Comparison of ENCODE assay signal across 8 cellular contexts in the genomic region with DNA sequence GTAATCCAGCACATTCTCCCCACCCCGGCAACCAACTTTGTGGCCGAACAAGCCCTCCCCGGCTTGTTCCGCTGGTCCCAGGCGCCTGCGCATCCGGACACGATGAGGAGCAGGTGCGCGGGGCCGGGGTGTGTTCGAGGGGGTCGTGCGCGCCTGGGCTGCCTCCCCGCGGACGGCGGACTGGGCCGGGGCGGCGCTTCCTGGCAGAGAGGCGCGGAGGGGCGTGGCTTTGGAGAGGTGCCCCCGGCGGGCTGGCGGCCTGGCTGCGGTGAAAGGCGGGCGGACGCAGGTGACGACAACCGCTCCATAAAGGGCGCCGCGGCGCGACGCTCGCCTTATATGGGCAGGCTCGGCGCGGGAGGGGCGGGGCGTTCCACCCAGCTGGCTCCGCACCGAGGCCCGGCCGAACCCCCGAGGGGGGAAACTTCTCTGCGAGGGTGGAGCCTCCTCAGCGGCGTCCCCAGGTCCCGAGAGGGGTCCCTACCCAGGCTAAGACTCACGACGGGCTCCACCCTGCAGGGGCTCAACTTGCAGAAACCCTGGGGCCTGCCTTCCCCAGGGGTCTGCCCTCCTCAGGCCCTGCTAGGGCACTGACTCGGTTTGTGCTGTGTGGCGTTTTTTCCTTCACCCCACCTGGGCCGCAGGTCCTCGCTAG. TPM values are rescaled to one million over a fixed set of nuclear protein-coding genes. Genes with fewer than 3 reads are reported as not detected.
DNase-seq lines count a peak whose midpoint lies in the region; TF ChIP-seq lines count a peak whose summit lies in the region.

No MANE protein-coding gene starts in this region.

- peaks cover 69% of the 10 kb centered on the region for H3K4me1 ChIP-seq in mononuclear cell (ENCODE audit: insufficient read depth, low read length)

- no peaks in the 10 kb centered on the region for H3K9me3 ChIP-seq in mononuclear cell (ENCODE audit: low read depth, low read length)

- H3K4me3 ChIP-seq in AG10803 (ENCODE audit: low read length), result peak overlapping the region; percentile 60
- H3K4me3 ChIP-seq in HL-60 (replicated peaks; ENCODE audit: insufficient read depth, low read length), result peak overlapping the region; percentile 49
- peak overlapping the region; percentile 53 for H3K4me3 ChIP-seq in mononuclear cell (ENCODE audit: low read length)

- peak; percentile 53 for TF ChIP-seq POLR2A in GM19193 (IDR thresholded peaks at IDR 0.05; ENCODE audit: extremely low read depth, insufficient read depth, insufficient read length)

- DNase-seq in AG10803 (ENCODE audit: low read depth) (peak; percentile 83), HL-60 (ENCODE audit: low read depth in 1 of 2, low spot score in 1 of 2) (peak; percentile 93 to 94), NOMO-1 treated with dmso at 0.1 percent for 144 hours (lab: John Stamatoyannopoulos, UW; ENCODE audit: unreplicated experiment) (peak; percentile 95), activated T-cell treated with anti-CD3 and anti-CD28 coated beads for 24 hours (ENCODE audit: low read depth) (peak; percentile 92), epidermal melanocyte (ENCODE audit: insufficient read length, low spot score) (peak; percentile 69)
- peak; percentile 93 to 96 for DNase-seq in stimulated activated CD8-positive, alpha-beta memory T cell treated with anti-CD3 and anti-CD28 coated beads, Interleukin-2, amount 100 ng/mL, for 1 hour (ENCODE audit: low read depth in 2 of 2)

- TF ChIP-seq CTCF in AG10803 (conservative IDR thresholded peaks at IDR 0.05; ENCODE audit: low read length), result no peak
- no peak for TF ChIP-seq CTCF in HL-60 (IDR thresholded peaks at IDR 0.05; ENCODE audit: insufficient read depth, low read length)

- H3K27me3 ChIP-seq in HL-60 (ENCODE audit: insufficient read depth, poor library complexity, severe bottlenecking), result no peaks in the 10 kb centered on the region
- H3K27me3 ChIP-seq in mononuclear cell (ENCODE audit: insufficient read depth, low read length), result no peaks in the 10 kb centered on the region

- peak overlapping the region; percentile 77 for H3K27ac ChIP-seq in HL-60 (replicated peaks)

RNA-seq across cellular contexts. Expression of gene TXN2, which starts 26.4 kb away (rescaled TPM):
- total RNA-seq in mononuclear cell, result 10.9 TPM

RNA-seq across cellular contexts. Expression of gene FOXRED2, which starts 51.8 kb away (rescaled TPM):
- total RNA-seq in mononuclear cell, result 1.3 TPM

Comparison
In these comparisons a context has a peak if more than half of its experiments do, and no peak if none do; other contexts are left out.
1. Peak in every context shown above with its lines: DNase-seq, H3K4me3 ChIP-seq and H3K27ac ChIP-seq.